ENCODE assay signal across 9 cellular contexts in genomic region chr12:48156648-48157015, GRCh38. TPM values are rescaled to one million over a fixed set of nuclear protein-coding genes. Genes with fewer than 3 reads are reported as not detected.
DNase-seq lines count a peak whose midpoint lies in the region; ATAC-seq and TF ChIP-seq lines count a peak whose summit lies in the region.
"Had no signal": no experiment of that assay in that cellular context is flagged by ENCODE, and none has a peak within 500 bp of the region (broad histone marks: within the 10 kb centered on the region; RNA-seq: fewer than 3 reads in every experiment).

No MANE protein-coding gene starts in this region.

- H3K4me1 ChIP-seq in HUES6 (ENCODE audit: control insufficient read depth, insufficient read depth, low read length): no peaks in the 10 kb centered on the region
- H3K4me1 ChIP-seq in mononuclear cell (ENCODE audit: insufficient read depth, low read length): peaks cover 23% of the 10 kb centered on the region

- no peaks in the 10 kb centered on the region for H3K9me3 ChIP-seq in HUES6 (ENCODE audit: control insufficient read depth, insufficient read depth, low read depth, low read length)
- no peaks in the 10 kb centered on the region for H3K9me3 ChIP-seq in mononuclear cell (ENCODE audit: low read depth, low read length)

- H3K27ac ChIP-seq in 22Rv1 (peak overlapping the region; percentile 78), HUES6 (ENCODE audit: low read depth, low read length) (no peak overlapping the region)

- H3K4me3 ChIP-seq in HUES6 (ENCODE audit: low read depth, low read length) (peak overlapping the region; percentile 94), cardiac fibroblast (replicated peaks in 1 of 2; ENCODE audit: low read depth in 2 of 2, low read length in 2 of 2) (peak overlapping the region; percentile 98 to 99), mononuclear cell (ENCODE audit: low read length) (peak overlapping the region; percentile 88)

- H3K36me3 ChIP-seq in HUES6 (ENCODE audit: control insufficient read depth, insufficient read depth, low read length): no peaks in the 10 kb centered on the region

- TF ChIP-seq CTCF in 22Rv1 (IDR thresholded peaks at IDR 0.05): no peak
- TF ChIP-seq CTCF in cardiac fibroblast (IDR thresholded peaks at IDR 0.05; ENCODE audit: low read depth, low read length): no peak

- H3K9ac ChIP-seq in HUES6 (ENCODE audit: low read length): no peak overlapping the region

- DNase-seq in cardiac fibroblast (ENCODE audit: low read depth in 2 of 2): no peak
- DNase-seq in stimulated activated CD8-positive, alpha-beta memory T cell treated with anti-CD3 and anti-CD28 coated beads, Interleukin-4, amount 100 ng/mL, for 48 hours: no peak
- DNase-seq in T1000 (lab: John Stamatoyannopoulos, UW): no peak

- ATAC-seq in esophagus mucosa: no peak
- no peak for ATAC-seq in GM18873 (IDR thresholded peaks at IDR 0.05; ENCODE audit: low FRiP score, unreplicated experiment)

- H3K27me3 ChIP-seq in HUES6 (ENCODE audit: control insufficient read depth, insufficient read depth, low read length) (peaks cover 5% of the 10 kb centered on the region; the same call in 1 of the 2 replicates), mononuclear cell (ENCODE audit: insufficient read depth, low read length) (no peaks in the 10 kb centered on the region)

RNA-seq across cellular contexts. Expression of gene ASB8, which starts 0.7 kb away (rescaled TPM):
- total RNA-seq in mononuclear cell: 47.3 TPM
- 24.7 TPM for total RNA-seq in esophagus mucosa

RNA-seq across cellular contexts. Expression of gene CCDC184, which starts 26.8 kb away (rescaled TPM):
- total RNA-seq in mononuclear cell (0.63 TPM), esophagus mucosa (0.20 TPM)
- total RNA-seq: T-helper 2 cell treated with Interferon-gamma antibody and Interleukin-4, amounts not matched to agents 100 ng/mL and 5 ng/mL, for 36 hours had no signal

RNA-seq across cellular contexts. Expression of gene PFKM, which starts 37.5 kb away (rescaled TPM):
- 4.3 TPM for total RNA-seq in mononuclear cell
- total RNA-seq in esophagus mucosa: 24.7 TPM

RNA-seq across cellular contexts. Expression of gene OR10AD1, which starts 46.5 kb away (rescaled TPM):
- total RNA-seq in mononuclear cell (not detected), esophagus mucosa (not detected)
- total RNA-seq: T-helper 2 cell treated with Interferon-gamma antibody and Interleukin-4, amounts not matched to agents 100 ng/mL and 5 ng/mL, for 36 hours had no signal

RNA-seq across cellular contexts. Expression of gene SENP1, which starts 50.8 kb away (rescaled TPM):
- total RNA-seq in mononuclear cell: 52.9 TPM
- 13.4 TPM for total RNA-seq in esophagus mucosa
